Comparison of ENCODE assay signal across 25 cellular contexts in genomic region chr4:144658908-144659307, GRCh38. TPM values are rescaled to one million over a fixed set of nuclear protein-coding genes. Genes with fewer than 3 reads are reported as not detected.
A peak's percentile ranks its signal among the peaks of the same experiment; 100 is the strongest.
DNase-seq lines count a peak whose midpoint lies in the region; ATAC-seq and TF ChIP-seq lines count a peak whose summit lies in the region.
"Had no signal": no experiment of that assay in that cellular context is flagged by ENCODE, and none has a peak within 500 bp of the region (broad histone marks: within the 10 kb centered on the region; RNA-seq: fewer than 3 reads in every experiment).

No MANE protein-coding gene starts in this region.

- DNase-seq in NCI-H82 (lab: John Stamatoyannopoulos, UW) (peak; percentile 33), NCI-H82 treated with DMSO at 0.1 percent for 48 hours (lab: John Stamatoyannopoulos, UW; ENCODE audit: unreplicated experiment) (no peak), Kasumi-1 (lab: John Stamatoyannopoulos, UW) (peak; percentile 29 to 53), astrocyte of the spinal cord (ENCODE audit: low read depth, low spot score) (peak; percentile 61), transverse colon (no peak), SK-N-DZ (ENCODE audit: low spot score) (no peak)
- DNase-seq: activated CD4-positive, alpha-beta T cell treated with anti-CD3 and anti-CD28 coated beads, Interleukin-2, amount 10 ng/mL, durations not matched to agents 24 days and 14 days; activated CD8-positive, alpha-beta memory T cell treated with anti-CD3 and anti-CD28 coated beads, Interleukin-2, amount 10 ng/mL, durations not matched to agents 7 days and 5 days; brain microvascular endothelial cell; colonic mucosa; GM23248; MM.1S; mucosa of descending colon; NCI-H1436 treated with DMSO at 0.1 percent for 48 hours; NCI-H524 treated with DMSO at 0.1 percent for 48 hours; psoas muscle; SHP77; stimulated activated CD4-positive, alpha-beta T cell treated with anti-CD3 and anti-CD28 coated beads, Interleukin-2, amount 100 ng/mL, for 48 hours had no signal

- H3K4me3 ChIP-seq in astrocyte of the spinal cord (ENCODE audit: low read depth, low read length) (no peak overlapping the region), thymus (ENCODE audit: low read length) (peak overlapping the region; percentile 35), transverse colon (no peak overlapping the region)
- H3K4me3 ChIP-seq: colonic mucosa, GM23248, mucosa of descending colon, neural progenitor cell, psoas muscle, skin epidermis had no signal

- no peak for TF ChIP-seq CTCF in astrocyte of the spinal cord (IDR thresholded peaks at IDR 0.05; ENCODE audit: low read depth, low read length)
- TF ChIP-seq CTCF in transverse colon (IDR thresholded peaks at IDR 0.05): no peak

- H3K27me3 ChIP-seq in thymus (ENCODE audit: control insufficient read depth, insufficient read depth) (no peaks in the 10 kb centered on the region), transverse colon (no peaks in the 10 kb centered on the region)
- H3K27me3 ChIP-seq: brain microvascular endothelial cell, colonic mucosa, neural progenitor cell had no signal

- H3K27ac ChIP-seq in thymus (ENCODE audit: low read depth) (no peak overlapping the region), transverse colon (no peak overlapping the region)
- H3K27ac ChIP-seq: 22Rv1, brain microvascular endothelial cell, C4-2B, colonic mucosa, GM23248, neural progenitor cell, psoas muscle, skin epidermis had no signal

- no peaks in the 10 kb centered on the region for H3K9me3 ChIP-seq in thymus (ENCODE audit: control insufficient read depth)
- no peaks in the 10 kb centered on the region for H3K9me3 ChIP-seq in transverse colon
- H3K9me3 ChIP-seq: colonic mucosa, mucosa of descending colon, psoas muscle had no signal

- intact Hi-C loops in transverse colon (cut with DNase I; ENCODE audit: low total_unique reads): no loop called here

- H3K4me1 ChIP-seq in thymus (ENCODE audit: control insufficient read depth, insufficient read depth, low read length): peaks cover 10% of the 10 kb centered on the region
- H3K4me1 ChIP-seq in transverse colon: no peaks in the 10 kb centered on the region
- H3K4me1 ChIP-seq: colonic mucosa, psoas muscle had no signal

- 5% methylated on average over 1 of the region's 1 CpG for WGBS in thymus
- 14 to 17% methylated on average over 1 of the region's 1 CpG for WGBS in transverse colon (ENCODE audit: low coverage in 1 of 2), 2 donors

- H3K36me3 ChIP-seq in thymus (ENCODE audit: control insufficient read depth, insufficient read depth) (no peaks in the 10 kb centered on the region), transverse colon (no peaks in the 10 kb centered on the region)
- H3K36me3 ChIP-seq: colonic mucosa, neural progenitor cell had no signal

- TF ChIP-seq EP300 in transverse colon (IDR thresholded peaks at IDR 0.05; ENCODE audit: low read depth): no peak

- no peak for ATAC-seq in HG03460 (IDR thresholded peaks at IDR 0.05; ENCODE audit: unreplicated experiment)
- ATAC-seq: activated CD8-positive, alpha-beta memory T cell treated with anti-CD3 and anti-CD28 coated beads, Interleukin-2, amount 10 ng/mL, durations not matched to agents 7 days and 5 days; activated T-helper 17 cell treated with anti-CD3 and anti-CD28 coated beads, Interleukin-2, amount 50 U/mL, for 72 hours; mucosa of descending colon; psoas muscle had no signal

- in situ Hi-C loops in astrocyte of the spinal cord (cut with HindIII; ENCODE audit: low sequenced_read_pairs) (no loop called here), transverse colon (cut with MboI; ENCODE audit: low pct_ligation_motif_present in 1 of 4, low pct_unique_long_range_greater_than_20kb in 1 of 4, low sequenced_read_pairs in 3 of 4) (no loop called here)

- no peak for TF ChIP-seq POLR2A in transverse colon (IDR thresholded peaks at IDR 0.05)

RNA-seq across cellular contexts. Expression of gene HHIP, which starts 13.0 kb away (rescaled TPM):
- 2.9 TPM for polyA plus RNA-seq in thymus
- total RNA-seq in transverse colon: 1 to 10 TPM in 3 of 4 donors, under 1 TPM in 1; 0.20 to 5.9 (median 3.3) TPM
- polyA plus RNA-seq in SK-N-DZ (2014; cell fraction: cytosol; rRNA removed): 2.1 and 3.1 TPM in 2 replicates
- polyA plus RNA-seq in SK-N-DZ (2014; cell fraction: nucleus; rRNA removed): 0.12 and 0.70 TPM in 2 replicates
- total RNA-seq: activated CD4-positive, alpha-beta T cell treated with anti-CD3 and anti-CD28 coated beads, Interleukin-2, amount 10 ng/mL, durations not matched to agents 24 days and 14 days; activated CD8-positive, alpha-beta memory T cell treated with anti-CD3 and anti-CD28 coated beads, Interleukin-2, amount 10 ng/mL, durations not matched to agents 7 days and 5 days; activated T-helper 17 cell treated with anti-CD3 and anti-CD28 coated beads, Interleukin-2, amount 50 U/mL, for 72 hours had no signal

Comparison
In these comparisons a context has a peak if more than half of its experiments do, and no peak if none do; other contexts are left out.
1. DNase-seq: peak in NCI-H82 (single experiment), Kasumi-1 (2 of 2) and astrocyte of the spinal cord (single experiment); none in NCI-H82 treated with DMSO at 0.1 percent for 48 hours (single experiment), transverse colon (single experiment) and SK-N-DZ (single experiment).